Comparison of ENCODE assay signal across 1 cellular context in the genomic region with DNA sequence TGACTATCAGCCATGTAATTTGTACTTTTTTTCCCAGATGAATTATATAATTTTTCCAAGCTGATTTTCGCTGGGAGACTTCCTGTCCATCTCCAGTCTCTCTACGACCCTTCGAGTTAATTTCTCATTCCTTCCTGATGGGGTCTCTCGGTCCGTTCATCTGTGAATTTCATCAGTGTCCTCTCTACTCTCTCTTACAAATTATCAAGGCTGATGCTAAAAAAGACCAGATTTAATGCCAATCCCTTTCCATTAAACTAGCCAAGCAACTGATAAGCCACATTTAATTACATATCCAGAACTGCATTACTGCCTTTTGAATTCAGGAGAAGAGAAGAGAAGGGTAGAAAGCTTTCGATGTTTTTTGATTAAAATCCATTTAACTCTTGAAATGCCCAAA.
TF ChIP-seq lines count a peak whose summit lies in the region.

No MANE protein-coding gene starts in this region.

TF ChIP-seq in GM23338, 12 proteins besides CTCF, POLR2A, EP300 and RAD21 (continued from another document):
- TF ChIP-seq, protein P1, sequence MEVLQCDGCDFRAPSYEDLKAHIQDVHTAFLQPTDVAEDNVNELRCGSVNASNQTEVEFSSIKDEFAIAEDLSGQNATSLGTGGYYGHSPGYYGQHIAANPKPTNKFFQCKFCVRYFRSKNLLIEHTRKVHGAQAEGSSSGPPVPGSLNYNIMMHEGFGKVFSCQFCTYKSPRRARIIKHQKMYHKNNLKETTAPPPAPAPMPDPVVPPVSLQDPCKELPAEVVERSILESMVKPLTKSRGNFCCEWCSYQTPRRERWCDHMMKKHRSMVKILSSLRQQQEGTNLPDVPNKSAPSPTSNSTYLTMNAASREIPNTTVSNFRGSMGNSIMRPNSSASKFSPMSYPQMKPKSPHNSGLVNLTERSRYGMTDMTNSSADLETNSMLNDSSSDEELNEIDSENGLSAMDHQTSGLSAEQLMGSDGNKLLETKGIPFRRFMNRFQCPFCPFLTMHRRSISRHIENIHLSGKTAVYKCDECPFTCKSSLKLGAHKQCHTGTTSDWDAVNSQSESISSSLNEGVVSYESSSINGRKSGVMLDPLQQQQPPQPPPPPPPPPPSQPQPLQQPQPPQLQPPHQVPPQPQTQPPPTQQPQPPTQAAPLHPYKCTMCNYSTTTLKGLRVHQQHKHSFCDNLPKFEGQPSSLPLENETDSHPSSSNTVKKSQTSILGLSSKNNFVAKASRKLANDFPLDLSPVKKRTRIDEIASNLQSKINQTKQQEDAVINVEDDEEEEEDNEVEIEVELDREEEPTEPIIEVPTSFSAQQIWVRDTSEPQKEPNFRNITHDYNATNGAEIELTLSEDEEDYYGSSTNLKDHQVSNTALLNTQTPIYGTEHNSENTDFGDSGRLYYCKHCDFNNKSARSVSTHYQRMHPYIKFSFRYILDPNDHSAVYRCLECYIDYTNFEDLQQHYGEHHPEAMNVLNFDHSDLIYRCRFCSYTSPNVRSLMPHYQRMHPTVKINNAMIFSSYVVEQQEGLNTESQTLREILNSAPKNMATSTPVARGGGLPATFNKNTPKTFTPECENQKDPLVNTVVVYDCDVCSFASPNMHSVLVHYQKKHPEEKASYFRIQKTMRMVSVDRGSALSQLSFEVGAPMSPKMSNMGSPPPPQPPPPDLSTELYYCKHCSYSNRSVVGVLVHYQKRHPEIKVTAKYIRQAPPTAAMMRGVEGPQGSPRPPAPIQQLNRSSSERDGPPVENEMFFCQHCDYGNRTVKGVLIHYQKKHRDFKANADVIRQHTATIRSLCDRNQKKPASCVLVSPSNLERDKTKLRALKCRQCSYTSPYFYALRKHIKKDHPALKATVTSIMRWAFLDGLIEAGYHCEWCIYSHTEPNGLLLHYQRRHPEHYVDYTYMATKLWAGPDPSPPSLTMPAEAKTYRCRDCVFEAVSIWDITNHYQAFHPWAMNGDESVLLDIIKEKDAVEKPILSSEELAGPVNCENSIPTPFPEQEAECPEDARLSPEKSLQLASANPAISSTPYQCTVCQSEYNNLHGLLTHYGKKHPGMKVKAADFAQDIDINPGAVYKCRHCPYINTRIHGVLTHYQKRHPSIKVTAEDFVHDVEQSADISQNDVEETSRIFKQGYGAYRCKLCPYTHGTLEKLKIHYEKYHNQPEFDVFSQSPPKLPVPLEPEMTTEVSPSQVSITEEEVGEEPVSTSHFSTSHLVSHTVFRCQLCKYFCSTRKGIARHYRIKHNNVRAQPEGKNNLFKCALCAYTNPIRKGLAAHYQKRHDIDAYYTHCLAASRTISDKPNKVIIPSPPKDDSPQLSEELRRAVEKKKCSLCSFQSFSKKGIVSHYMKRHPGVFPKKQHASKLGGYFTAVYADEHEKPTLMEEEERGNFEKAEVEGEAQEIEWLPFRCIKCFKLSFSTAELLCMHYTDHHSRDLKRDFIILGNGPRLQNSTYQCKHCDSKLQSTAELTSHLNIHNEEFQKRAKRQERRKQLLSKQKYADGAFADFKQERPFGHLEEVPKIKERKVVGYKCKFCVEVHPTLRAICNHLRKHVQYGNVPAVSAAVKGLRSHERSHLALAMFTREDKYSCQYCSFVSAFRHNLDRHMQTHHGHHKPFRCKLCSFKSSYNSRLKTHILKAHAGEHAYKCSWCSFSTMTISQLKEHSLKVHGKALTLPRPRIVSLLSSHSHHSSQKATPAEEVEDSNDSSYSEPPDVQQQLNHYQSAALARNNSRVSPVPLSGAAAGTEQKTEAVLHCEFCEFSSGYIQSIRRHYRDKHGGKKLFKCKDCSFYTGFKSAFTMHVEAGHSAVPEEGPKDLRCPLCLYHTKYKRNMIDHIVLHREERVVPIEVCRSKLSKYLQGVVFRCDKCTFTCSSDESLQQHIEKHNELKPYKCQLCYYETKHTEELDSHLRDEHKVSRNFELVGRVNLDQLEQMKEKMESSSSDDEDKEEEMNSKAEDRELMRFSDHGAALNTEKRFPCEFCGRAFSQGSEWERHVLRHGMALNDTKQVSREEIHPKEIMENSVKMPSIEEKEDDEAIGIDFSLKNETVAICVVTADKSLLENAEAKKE (CRISPR knock-in tag; IDR thresholded peaks at IDR 0.05), result no peak
- TF ChIP-seq ZNF114 (CRISPR knock-in tag; IDR thresholded peaks at IDR 0.05), result no peak
- TF ChIP-seq NANOG (IDR thresholded peaks at IDR 0.05; ENCODE audit: borderline replicate concordance), result no peak
- no peak for TF ChIP-seq POLR2AphosphoS5 (IDR thresholded peaks at IDR 0.05; ENCODE audit: low read depth)
- no peak for TF ChIP-seq EZH2 (IDR thresholded peaks at IDR 0.05; ENCODE audit: low read depth, unreplicated experiment)
- TF ChIP-seq, protein P2, sequence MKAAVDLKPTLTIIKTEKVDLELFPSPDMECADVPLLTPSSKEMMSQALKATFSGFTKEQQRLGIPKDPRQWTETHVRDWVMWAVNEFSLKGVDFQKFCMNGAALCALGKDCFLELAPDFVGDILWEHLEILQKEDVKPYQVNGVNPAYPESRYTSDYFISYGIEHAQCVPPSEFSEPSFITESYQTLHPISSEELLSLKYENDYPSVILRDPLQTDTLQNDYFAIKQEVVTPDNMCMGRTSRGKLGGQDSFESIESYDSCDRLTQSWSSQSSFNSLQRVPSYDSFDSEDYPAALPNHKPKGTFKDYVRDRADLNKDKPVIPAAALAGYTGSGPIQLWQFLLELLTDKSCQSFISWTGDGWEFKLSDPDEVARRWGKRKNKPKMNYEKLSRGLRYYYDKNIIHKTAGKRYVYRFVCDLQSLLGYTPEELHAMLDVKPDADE (IDR thresholded peaks at IDR 0.05), result no peak
- TF ChIP-seq ZNF331 (CRISPR knock-in tag; IDR thresholded peaks at IDR 0.05; ENCODE audit: low read depth), result no peak
- TF ChIP-seq STAT1 (IDR thresholded peaks at IDR 0.05; ENCODE audit: unreplicated experiment), result no peak
- no peak for TF ChIP-seq EZH2phosphoT487 (IDR thresholded peaks at IDR 0.05; ENCODE audit: unreplicated experiment)
